ENCODE assay signal across 26 cellular contexts in the genomic region with DNA sequence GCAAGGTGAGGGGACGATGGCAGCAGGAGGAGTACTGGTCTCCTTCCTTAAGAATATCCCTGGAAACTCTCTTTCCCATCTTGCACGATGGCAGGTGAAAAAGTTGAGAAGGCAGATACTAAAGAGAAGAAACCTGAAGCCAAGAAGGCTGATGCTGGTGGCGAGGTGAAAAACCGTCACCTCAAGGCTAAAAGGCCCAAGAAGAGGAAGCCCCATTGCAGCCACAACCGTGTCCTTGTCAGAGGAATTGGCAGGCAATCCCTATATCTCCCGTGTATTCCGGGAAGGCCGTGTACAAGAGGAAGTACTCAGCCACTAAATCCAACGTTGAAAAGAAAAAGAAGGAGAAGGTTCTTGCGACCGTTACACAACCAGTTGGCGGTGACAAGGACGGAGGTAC. TPM values are rescaled to one million over a fixed set of nuclear protein-coding genes. Genes with fewer than 3 reads are reported as not detected.
DNase-seq lines count a peak whose midpoint lies in the region; ATAC-seq, FAIRE-seq and TF ChIP-seq lines count a peak whose summit lies in the region.
"Had no signal": no experiment of that assay in that cellular context is flagged by ENCODE, and none has a peak within 500 bp of the region (broad histone marks: within the 10 kb centered on the region; RNA-seq: fewer than 3 reads in every experiment).

No MANE protein-coding gene starts in this region.

- peaks cover 36% of the 10 kb centered on the region for H3K4me1 ChIP-seq in GM23338 (ENCODE audit: insufficient read depth)
- H3K4me1 ChIP-seq in HUES64 (ENCODE audit: insufficient read depth, low read length): peaks cover 17% of the 10 kb centered on the region
- H3K4me1 ChIP-seq in GM12878 (ENCODE audit: control insufficient read depth, insufficient read depth, low read length): no peaks in the 10 kb centered on the region

- peak overlapping the region; percentile 25 for H3K4me3 ChIP-seq in GM23338
- H3K4me3 ChIP-seq in HUES64 (ENCODE audit: low read length): peak overlapping the region; percentile 12; the same call in 1 of the 2 replicates
- no peak overlapping the region for H3K4me3 ChIP-seq in GM12878
- H3K4me3 ChIP-seq: BLaER1, SK-N-MC had no signal

- SMC1A ChIA-PET in GM12878 (lab: Charles Lee; ENCODE audit: uncharacterized antibody, unreplicated experiment): no interaction called here

- H3K9me3 Mint-ChIP-seq in GM23338: peaks cover 76% of the 10 kb centered on the region
- peaks cover 6% of the 10 kb centered on the region for H3K9me3 Mint-ChIP-seq in nephron progenitor cell
- H3K9me3 Mint-ChIP-seq: CD8-positive, alpha-beta T cell had no signal

- POLR2A ChIA-PET in GM12878 (lab: Charles Lee): no interaction called here

- RAD21 ChIA-PET in GM12878 (lab: Charles Lee; ENCODE audit: unreplicated experiment): no interaction called here

- peaks cover 13% of the 10 kb centered on the region for H3K27me3 Mint-ChIP-seq in GM23338 (ENCODE audit: insufficient read depth, low read depth, poor library complexity)
- H3K27me3 Mint-ChIP-seq in nephron progenitor cell (ENCODE audit: low read depth, poor library complexity): peaks cover 41% of the 10 kb centered on the region

- no peak for TF ChIP-seq RAD21 in GM12878 (IDR thresholded peaks at IDR 0.05; ENCODE audit: insufficient read depth, low read depth, low read length)

- intact Hi-C loops in GM12878 (cut with micrococcal nuclease; ENCODE audit: unreplicated experiment): loop anchor here (5.0 kb wide), 1 partner anchor 35 kb away; no protein-coding TSS in a partner anchor

- no peak for FAIRE-seq in GM12878 (lab: Jason Lieb, UNC)
- FAIRE-seq: GM12892, GM18507, RCC 7860 had no signal

- peak overlapping the region; percentile 28; the same call in 1 of the 2 replicates for H3K27ac ChIP-seq in GM23338 (ENCODE audit: low read depth)
- no peak overlapping the region; the same call in 1 of the 2 replicates for H3K27ac ChIP-seq in HUES64 (ENCODE audit: low read depth, low read length)
- H3K27ac ChIP-seq in GM12878 (ENCODE audit: control insufficient read depth, insufficient read depth): no peak overlapping the region
- H3K27ac ChIP-seq: BLaER1, SK-N-MC had no signal

- H3K9ac ChIP-seq in HUES64 (ENCODE audit: low read depth, low read length) (0 out of 2 replicates have a peak overlapping the region, but pooled peaks have one; percentile 3), GM12878 (ENCODE audit: control insufficient read depth, insufficient read depth, low read length) (no peak overlapping the region)
- H3K9ac ChIP-seq: BLaER1 had no signal

- H3K9me2 ChIP-seq in GM23338 (ENCODE audit: insufficient read depth): peaks cover 1% of the 10 kb centered on the region; the same call in 1 of the 2 replicates

- CTCF ChIA-PET in GM12878 (lab: Yijun Ruan, JAX): no interaction called here

- H3K9me3 ChIP-seq in HUES64 (ENCODE audit: insufficient read depth, low read depth, low read length): no peaks in the 10 kb centered on the region
- H3K9me3 ChIP-seq in GM12878 (replicated peaks; ENCODE audit: control insufficient read depth, insufficient read depth, low read length): no peaks in the 10 kb centered on the region
- H3K9me3 ChIP-seq: BLaER1 had no signal

- H3K27ac Mint-ChIP-seq in GM23338 (no peak overlapping the region), nephron progenitor cell (peak overlapping the region; percentile 8)
- H3K27ac Mint-ChIP-seq: CD8-positive, alpha-beta T cell had no signal

- H3K36me3 Mint-ChIP-seq in GM23338 (ENCODE audit: low read depth) (peaks cover 42% of the 10 kb centered on the region), nephron progenitor cell (ENCODE audit: low read depth) (no peaks in the 10 kb centered on the region)
- H3K36me3 Mint-ChIP-seq: CD8-positive, alpha-beta T cell had no signal

- DNase-seq in GM23338 (ENCODE audit: low spot score) (no peak), GM12878 (ENCODE audit: low read depth, low spot score) (no peak), nephron progenitor cell (no peak), GDM1 (lab: John Stamatoyannopoulos, UW) (no peak), SW480 (ENCODE audit: low spot score) (no peak)
- DNase-seq: Calu3, H7, IMR-90, Karpas-422, NCI-H1048, NCI-H1436 treated with DMSO at 0.1 percent for 48 hours, NCI-H2029, NCI-H2171, NCI-H526, Right ventricle myocardium superior had no signal

- BruUV-seq in GM12878 (replicated peaks; lab: Mats Ljungman, UMichigan): TSS peak; percentile 90

- ATAC-seq in GM23338 (no peak), GM12878 (peak; percentile 63), HG03520 (IDR thresholded peaks at IDR 0.05; ENCODE audit: unreplicated experiment) (no peak)
- ATAC-seq: CD8-positive, alpha-beta T cell had no signal

- in situ Hi-C loops in GM12878 (cut with MboI): no loop called here

- H3K4me2 ChIP-seq in GM23338: peak overlapping the region; percentile 73
- no peak overlapping the region for H3K4me2 ChIP-seq in GM12878 (ENCODE audit: control insufficient read depth, insufficient read depth)
- H3K4me2 ChIP-seq: BLaER1 had no signal

- H3K4me3 Mint-ChIP-seq in GM23338: no peak overlapping the region
- no peak overlapping the region for H3K4me3 Mint-ChIP-seq in nephron progenitor cell
- H3K4me3 Mint-ChIP-seq: CD8-positive, alpha-beta T cell had no signal

- no peak for TF ChIP-seq EP300 in GM12878 (IDR thresholded peaks at IDR 0.05; ENCODE audit: borderline replicate concordance in 1 of 2, control insufficient read depth in 1 of 2, low read depth in 2 of 2, low read length in 2 of 2)

- no peak for TF ChIP-seq CTCF in GM23338 (conservative IDR thresholded peaks at IDR 0.05; ENCODE audit: low read depth in 2 of 2)
- TF ChIP-seq CTCF in GM12878 (IDR thresholded peaks at IDR 0.05 in 2 of 3, conservative IDR thresholded peaks at IDR 0.05 in 1 of 3; ENCODE audit: control insufficient read depth in 2 of 3, extremely low read depth in 1 of 3, insufficient read depth in 1 of 3, low read depth in 3 of 3, low read length in 3 of 3): no peak
- no peak for TF ChIP-seq CTCF in nephron progenitor cell (IDR thresholded peaks at IDR 0.05)

- H4K20me1 ChIP-seq in GM23338 (replicated peaks; ENCODE audit: insufficient read depth): no peaks in the 10 kb centered on the region
- H4K20me1 ChIP-seq in GM12878 (ENCODE audit: control insufficient read depth, insufficient read depth): no peaks in the 10 kb centered on the region
- H4K20me1 ChIP-seq: BLaER1 had no signal

- H3K36me3 ChIP-seq in GM23338 (ENCODE audit: insufficient read depth) (no peaks in the 10 kb centered on the region; the same call in 1 of the 2 replicates), HUES64 (ENCODE audit: insufficient read depth, low read length) (no peaks in the 10 kb centered on the region), GM12878 (ENCODE audit: control insufficient read depth in 2 of 2, insufficient read depth in 2 of 2, low read length in 1 of 2) (no peaks in the 10 kb centered on the region)
- H3K36me3 ChIP-seq: BLaER1 had no signal

- 0 out of 2 replicates have a peak overlapping the region, but pooled peaks have one; percentile 1 for H2AFZ ChIP-seq in GM23338
- H2AFZ ChIP-seq in GM12878 (ENCODE audit: control insufficient read depth, low read depth, low read length): no peak overlapping the region

- H3F3A ChIP-seq in GM23338 (replicated peaks; ENCODE audit: low read depth): peaks cover 5% of the 10 kb centered on the region

- H3K79me2 ChIP-seq in GM23338 (replicated peaks; ENCODE audit: insufficient read depth) (no peaks in the 10 kb centered on the region), GM12878 (ENCODE audit: control insufficient read depth, insufficient read depth, low read length) (no peaks in the 10 kb centered on the region)

- H3K4me1 Mint-ChIP-seq in GM23338 (no peaks in the 10 kb centered on the region; the same call in 2 of the 3 replicates), nephron progenitor cell (peaks cover 23% of the 10 kb centered on the region)

- 17% methylated on average over 12 of the region's 13 CpGs for WGBS in HUES64
- 44% methylated on average over 12 of the region's 13 CpGs for WGBS in GM12878 (ENCODE audit: insufficient coverage, insufficient replicate concordance, low lambda C conversion rate, missing lambda C conversion rate)

- peaks cover 9% of the 10 kb centered on the region for H3K27me3 ChIP-seq in GM23338 (ENCODE audit: insufficient read depth)
- no peaks in the 10 kb centered on the region; the same call in 1 of the 2 replicates for H3K27me3 ChIP-seq in HUES64 (ENCODE audit: insufficient read depth, low read length)
- H3K27me3 ChIP-seq in GM12878 (replicated peaks in 1 of 2; ENCODE audit: control insufficient read depth in 2 of 2, insufficient read depth in 2 of 2, low read length in 1 of 2): no peaks in the 10 kb centered on the region
- H3K27me3 ChIP-seq: BLaER1 had no signal

- no peak for TF ChIP-seq POLR2A in GM12878 (IDR thresholded peaks at IDR 0.05; ENCODE audit: low read depth, low read length)

TF ChIP-seq in GM12878, 131 proteins besides CTCF, POLR2A, EP300 and RAD21 (continues in another document):
- TF ChIP-seq WRNIP1 (IDR thresholded peaks at IDR 0.05; ENCODE audit: borderline replicate concordance, low read depth, low read length): no peak
- TF ChIP-seq BMI1 (IDR thresholded peaks at IDR 0.05; ENCODE audit: borderline replicate concordance): no peak

RNA-seq across cellular contexts. Expression of a gene that starts 40.0 kb away (rescaled TPM):
- not detected in 2 replicates for total RNA-seq in GM23338 (2014; rRNA removed; shearing (Covaris generic))
- polyA plus RNA-seq in GM23338 (2016; fragmentation: Nextera tagmentation; extraction: Ambion mirVana) (not detected in 2 replicates), GM12878 (2011; rRNA removed) (2.6 and 3.2 TPM in 2 replicates), GM12878 (2014; fragmentation: Illumina TruSeq; extraction: Trizol) (4.1 and 4.3 TPM in 2 replicates), GM12878 (2014; fragmentation: Nextera tagmentation; extraction: Ambion mirVana) (1 to 10 TPM; 2.7 to 3.0 TPM), GM12878 (2014; rRNA removed) (6.4 and 6.8 TPM in 2 replicates), GM12878 (2016; fragmentation: Nextera tagmentation; extraction: Ambion mirVana) (1 to 10 TPM; 3.9 to 5.1 TPM)
- polyA plus RNA-seq in HUES64 (2013, experiment 1 of 2): not detected
- polyA plus RNA-seq in HUES64 (2013, experiment 2 of 2): not detected
- 24.3 and 25.4 TPM in 2 replicates for total RNA-seq in GM12878 (2013; cell fraction: nucleolus; rRNA removed)
- total RNA-seq in GM12878 (2014; rRNA removed) (6.5 and 7.2 TPM in 2 replicates), GM12878 (2014; rRNA removed; fragmentation: Illumina TruSeq; extraction: Trizol) (4.9 and 5.1 TPM in 2 replicates), GM12878 (2021) (5.3 and 5.8 TPM in 2 replicates)
- 1.2 TPM for polyA plus RNA-seq in GM12878 (2011; ENCODE audit: low read depth)
- 2.8 and 3.5 TPM in 2 replicates for polyA plus RNA-seq in GM12878 (2011; cell fraction: cytosol; rRNA removed)
- polyA plus RNA-seq in GM12878 (2011; cell fraction: nucleus; rRNA removed): 2.5 and 2.9 TPM in 2 replicates
- 0.94 and 1.8 TPM in 2 replicates for polyA plus RNA-seq in GM12878 (2012)
- 2.9 and 5.8 TPM in 2 replicates for polyA minus RNA-seq in GM12878 (2011; rRNA and poly(A)+ RNA removed)
- polyA minus RNA-seq in GM12878 (2011; cell fraction: cytosol; rRNA and poly(A)+ RNA removed): 0.83 and 2.7 TPM in 2 replicates
- polyA minus RNA-seq in GM12878 (2011; cell fraction: nucleus; rRNA and poly(A)+ RNA removed): 1.1 and 2.1 TPM in 2 replicates
- total RNA-seq: A673; CD8-positive, alpha-beta T cell; H7; HT-29; IMR-90; MCF 10A; Right ventricle myocardium superior had no signal
- polyA plus RNA-seq: IMR-90 had no signal
